Comparison of ENCODE assay signal across 1 cellular context in the genomic region with DNA sequence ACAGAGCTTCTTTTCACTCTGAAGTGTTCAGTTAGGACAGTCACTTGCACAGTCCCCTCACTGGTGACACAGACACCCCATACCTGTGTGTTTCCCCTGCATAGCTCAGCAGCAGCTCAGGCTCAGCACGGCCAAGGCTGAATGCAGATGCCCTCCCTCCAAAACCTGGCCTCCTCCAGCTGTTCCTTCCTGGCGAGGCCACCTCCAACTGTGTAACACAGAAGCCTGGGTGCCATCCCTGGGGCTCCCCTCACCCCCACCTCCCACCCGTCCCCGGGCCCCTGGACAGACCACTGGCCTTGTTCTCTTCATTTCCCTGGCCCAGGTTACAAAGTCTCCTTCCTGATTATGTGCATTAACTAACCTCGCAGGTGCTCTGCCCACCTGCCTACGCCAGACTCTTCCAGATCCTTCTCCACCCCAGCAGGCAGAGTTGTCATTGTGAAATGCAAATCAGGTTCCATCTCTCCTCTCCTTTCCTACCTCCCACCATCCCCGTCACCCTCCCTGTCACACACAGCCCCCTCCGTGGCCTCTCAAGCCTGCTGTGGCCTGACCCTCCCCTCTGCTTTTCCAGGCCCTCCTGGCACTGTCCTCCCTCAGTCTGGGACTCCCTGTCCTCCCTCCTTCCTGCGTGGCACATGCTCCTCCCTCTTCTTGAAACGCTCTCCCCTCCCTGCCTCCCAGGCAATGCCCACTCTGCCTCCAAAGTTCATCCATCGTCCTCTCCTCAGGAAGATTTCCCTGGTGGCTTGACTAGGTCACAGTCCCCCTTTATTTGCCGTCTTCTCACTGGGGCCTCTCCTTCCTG.
TF ChIP-seq lines count a peak whose summit lies in the region.

No MANE protein-coding gene starts in this region.

TF ChIP-seq in IMR-90, 13 proteins besides CTCF, POLR2A, EP300 and RAD21:
- TF ChIP-seq RFX5 (IDR thresholded peaks at IDR 0.05; ENCODE audit: low read depth, low read length) (no peak), RCOR1 (IDR thresholded peaks at IDR 0.05; ENCODE audit: insufficient replicate concordance, low read length) (no peak), CHD1 (IDR thresholded peaks at IDR 0.05; ENCODE audit: low read depth, low read length) (no peak), NFE2L2 (IDR thresholded peaks at IDR 0.05; ENCODE audit: low read depth, low read length) (no peak), FOS (IDR thresholded peaks at IDR 0.05; ENCODE audit: low read depth, low read length) (no peak), MAFK (IDR thresholded peaks at IDR 0.05; ENCODE audit: low read depth, low read length) (no peak), BHLHE40 (IDR thresholded peaks at IDR 0.05; ENCODE audit: low read depth, low read length) (no peak), MAZ (IDR thresholded peaks at IDR 0.05; ENCODE audit: borderline replicate concordance, low read depth, low read length) (no peak), CEBPB (IDR thresholded peaks at IDR 0.05; ENCODE audit: low read depth, low read length) (no peak), SMC3 (IDR thresholded peaks at IDR 0.05; ENCODE audit: low read depth, low read length) (no peak), MXI1 (IDR thresholded peaks at IDR 0.05; ENCODE audit: borderline replicate concordance, low read depth, low read length) (no peak)
TF ChIP-seq in IMR-90: peak in this region for 0.
